ENCODE assay signal across 9 cellular contexts in genomic region chr2:233700028-233700635, GRCh38. TPM values are rescaled to one million over a fixed set of nuclear protein-coding genes. Genes with fewer than 3 reads are reported as not detected.
A peak's percentile ranks its signal among the peaks of the same experiment; 100 is the strongest.
DNase-seq lines count a peak whose midpoint lies in the region; ATAC-seq and TF ChIP-seq lines count a peak whose summit lies in the region.
"Had no signal": no experiment of that assay in that cellular context is flagged by ENCODE, and none has a peak within 500 bp of the region (broad histone marks: within the 10 kb centered on the region; RNA-seq: fewer than 3 reads in every experiment).

No MANE protein-coding gene starts in this region.

- H3K27ac ChIP-seq in VCaP = peak overlapping the region; percentile 92
- H3K27ac ChIP-seq in right lobe of liver = peak overlapping the region in 2 of 3 donors; percentile 62 to 86

- DNase-seq in DMS79 treated with DMSO at 0.1 percent for 48 hours (lab: John Stamatoyannopoulos, UW) = peak; percentile 11
- DNase-seq in right lobe of liver = peak in 1 of 3 donors; percentile 70
- no peak for DNase-seq in cerebellum (ENCODE audit: low spot score)
- DNase-seq in NOMO-1 treated with DMSO at 0.1 percent for 48 hours (lab: John Stamatoyannopoulos, UW; ENCODE audit: unreplicated experiment) = no peak
- DNase-seq: effector CD4-positive, alpha-beta T cell; NCI-H1694 treated with DMSO at 0.1 percent for 48 hours had no signal

- H3K4me1 ChIP-seq in right lobe of liver = peaks cover 0 to 55% (median 21%) of the 10 kb centered on the region in 4 donors

- H3K36me3 ChIP-seq in right lobe of liver = no peaks in the 10 kb centered on the region

- TF ChIP-seq POLR2A in right lobe of liver (IDR thresholded peaks at IDR 0.05) = no peak

- peak; percentile 83 to 94 (median 94) for ATAC-seq in right lobe of liver
- ATAC-seq in HG03039 (IDR thresholded peaks at IDR 0.05; ENCODE audit: unreplicated experiment) = no peak

- intact Hi-C loops in right lobe of liver (cut with DNase I) = no loop called here

- no peak overlapping the region for H3K4me3 ChIP-seq in right lobe of liver

- TF ChIP-seq CTCF in VCaP (conservative IDR thresholded peaks at IDR 0.05) = no peak
- no peak for TF ChIP-seq CTCF in right lobe of liver (IDR thresholded peaks at IDR 0.05)

- no peaks in the 10 kb centered on the region for H3K9me3 ChIP-seq in right lobe of liver

- no peaks in the 10 kb centered on the region for H3K27me3 ChIP-seq in right lobe of liver

- WGBS in right lobe of liver (ENCODE audit: insufficient coverage, low coverage, low lambda C conversion rate, missing lambda C conversion rate) = 21% methylated on average over 1 of the region's 1 CpG

RNA-seq across cellular contexts. Expression of gene UGT1A6, which starts 7.4 kb away (rescaled TPM):
- total RNA-seq in right lobe of liver (100 to 1,000 TPM in 4 of 6 experiments, 10 to 100 TPM in 2; 79.4 to 315 (median 139) TPM), cerebellum (not detected)

RNA-seq across cellular contexts. Expression of gene UGT1A5, which starts 12.6 kb away (rescaled TPM):
- total RNA-seq in right lobe of liver = 10 to 100 TPM in 1 of 6 experiments, 1 to 10 TPM in 5; 1.3 to 10.0 (median 3.8) TPM
- not detected for total RNA-seq in cerebellum
- total RNA-seq: omental fat pad had no signal

RNA-seq across cellular contexts. Expression of gene UGT1A4, which starts 18.4 kb away (rescaled TPM):
- 1,000 to 10,000 TPM in 1 of 6 experiments, 100 to 1,000 TPM in 4, 10 to 100 TPM in 1; 98.7 to 1,011 (median 214) TPM for total RNA-seq in right lobe of liver
- not detected for total RNA-seq in cerebellum
- total RNA-seq: omental fat pad had no signal

RNA-seq across cellular contexts. Expression of gene UGT1A7, which starts 18.4 kb away (rescaled TPM):
- total RNA-seq in right lobe of liver (1 to 10 TPM; 1.3 to 6.9 (median 4.6) TPM), cerebellum (not detected)
- total RNA-seq: omental fat pad had no signal

RNA-seq across cellular contexts. Expression of gene UGT1A9, which starts 28.4 kb away (rescaled TPM):
- total RNA-seq in right lobe of liver (100 to 1,000 TPM in 4 of 6 experiments, 10 to 100 TPM in 2; 91.6 to 365 (median 108) TPM), cerebellum (not detected)
- total RNA-seq: omental fat pad had no signal

Comparison
In these comparisons a context has a peak if more than half of its experiments do, and no peak if none do; other contexts are left out.
1. RNA of gene UGT1A6, which starts 7.4 kb away (total RNA-seq): 79.4 to 315 TPM in right lobe of liver; not detected in cerebellum (single experiment); every median in the first group is over 10 times any median in the second.
2. RNA of gene UGT1A4, which starts 18.4 kb away (total RNA-seq): 98.7 to 1,011 TPM in right lobe of liver; not detected in cerebellum (single experiment); every median in the first group is over 10 times any median in the second.